9 cellular contexts compared by ENCODE assay signal in genomic region chr2:24382363-24383021, GRCh38. TPM values are rescaled to one million over a fixed set of nuclear protein-coding genes. Genes with fewer than 3 reads are reported as not detected.
A peak's percentile ranks its signal among the peaks of the same experiment; 100 is the strongest.
DNase-seq lines count a peak whose midpoint lies in the region; ATAC-seq and TF ChIP-seq lines count a peak whose summit lies in the region.
"Had no signal": no experiment of that assay in that cellular context is flagged by ENCODE, and none has a peak within 500 bp of the region (broad histone marks: within the 10 kb centered on the region; RNA-seq: fewer than 3 reads in every experiment).

No MANE protein-coding gene starts in this region.

- peak; percentile 93 to 96 for ATAC-seq in naive thymus-derived CD8-positive, alpha-beta T cell
- no peak for ATAC-seq in GM21360 (IDR thresholded peaks at IDR 0.05; ENCODE audit: unreplicated experiment)

- POLR2A ChIA-PET in naive thymus-derived CD8-positive, alpha-beta T cell (lab: Charles Lee), result no interaction called here

- TF ChIP-seq POLR2A in erythroblast (IDR thresholded peaks at IDR 0.05; ENCODE audit: low read length), result no peak

- DNase-seq in G401 (ENCODE audit: low spot score) (peak; percentile 68), HPDE6-E6E7 (ENCODE audit: extremely low spot score) (peak; percentile 69), NOMO-1 treated with DMSO at 0.1 percent for 48 hours (lab: John Stamatoyannopoulos, UW; ENCODE audit: unreplicated experiment) (peak; percentile 64), erythroblast (lab: John Stamatoyannopoulos, UW) (peak; percentile 70 to 81), substantia nigra (lab: John Stamatoyannopoulos, UW) (peak in 33 of 49 donors; percentile 2 to 63 (median 28))
- DNase-seq in activated CD8-positive, alpha-beta memory T cell treated with anti-CD3 and anti-CD28 coated beads, Interleukin-2, amount 50 U/mL, for 48 hours, result peak; percentile 63
- DNase-seq in naive thymus-derived CD8-positive, alpha-beta T cell, result peak; percentile 25 to 81 (median 58)

- no peak overlapping the region for H3K27ac ChIP-seq in substantia nigra (ENCODE audit: low read depth, low read length, poor library complexity, severe bottlenecking)

- peaks cover 0 to 1% (median 0%) of the 10 kb centered on the region in 4 donors for H3K4me1 Mint-ChIP-seq in naive thymus-derived CD8-positive, alpha-beta T cell

- H3K4me3 Mint-ChIP-seq in naive thymus-derived CD8-positive, alpha-beta T cell, result no peak overlapping the region
- H3K4me3 Mint-ChIP-seq: activated naive CD8-positive, alpha-beta T cell had no signal

- H3K27me3 Mint-ChIP-seq in naive thymus-derived CD8-positive, alpha-beta T cell, result peaks cover 0 to 4% (median 0%) of the 10 kb centered on the region in 5 donors
- H3K27me3 Mint-ChIP-seq: activated naive CD8-positive, alpha-beta T cell had no signal

- H3K27ac Mint-ChIP-seq in naive thymus-derived CD8-positive, alpha-beta T cell, result no peak overlapping the region
- H3K27ac Mint-ChIP-seq: activated naive CD8-positive, alpha-beta T cell had no signal

- no peaks in the 10 kb centered on the region for H3K9me3 Mint-ChIP-seq in naive thymus-derived CD8-positive, alpha-beta T cell

- peaks cover 0 to 2% (median 0%) of the 10 kb centered on the region in 3 donors for H3K36me3 Mint-ChIP-seq in naive thymus-derived CD8-positive, alpha-beta T cell
- H3K36me3 Mint-ChIP-seq: activated naive CD8-positive, alpha-beta T cell had no signal

- in situ Hi-C loops in G401 (cut with HindIII; ENCODE audit: low sequenced_read_pairs), result no loop called here

RNA-seq across cellular contexts. Expression of gene ITSN2, which starts 22.2 kb away (rescaled TPM):
- total RNA-seq in G401 (2014; rRNA removed; shearing (Covaris generic)), result 10.3 and 22.2 TPM in 2 replicates
- 100 to 1,000 TPM; 141 to 156 TPM for total RNA-seq in naive thymus-derived CD8-positive, alpha-beta T cell
- polyA plus RNA-seq in naive thymus-derived CD8-positive, alpha-beta T cell, result 10 to 100 TPM; 45.9 to 57.8 (median 47.1) TPM
